Comparison of ENCODE assay signal across 39 cellular contexts in the genomic region with DNA sequence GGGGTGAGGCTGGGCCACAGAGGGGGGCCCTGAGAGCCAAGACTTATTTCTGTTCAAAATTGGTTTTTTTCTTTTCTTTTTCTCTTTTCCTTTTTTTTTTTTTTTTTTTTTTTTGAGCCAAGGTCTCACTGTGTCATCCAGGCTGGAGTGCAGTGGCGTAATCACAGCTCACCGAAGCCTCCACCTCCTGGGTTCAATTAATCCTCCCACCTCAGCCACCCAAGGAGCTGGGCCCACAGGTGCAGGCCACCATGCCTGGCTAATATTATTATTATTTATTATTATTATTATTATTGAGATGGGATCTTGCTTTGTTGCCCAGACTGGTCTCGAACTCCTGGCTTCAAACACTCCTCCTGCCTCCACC. TPM values are rescaled to one million over a fixed set of nuclear protein-coding genes. Genes with fewer than 3 reads are reported as not detected.
"Had no signal": no experiment of that assay in that cellular context is flagged by ENCODE, and none has a peak within 500 bp of the region (broad histone marks: within the 10 kb centered on the region; RNA-seq: fewer than 3 reads in every experiment).

No MANE protein-coding gene starts in this region.

- H3K36me3 ChIP-seq: ascending aorta, cardiac muscle cell had no signal

- H3K4me1 ChIP-seq: ascending aorta had no signal

- H3K4me1 Mint-ChIP-seq: activated B cell treated with CpG ODN at 0.5 μM for 24 hours; activated CD4-positive, alpha-beta T cell treated with anti-CD3 and anti-CD28 coated beads, Interleukin-2, amount 10 ng/mL, durations not matched to agents 24 days and 14 days; activated naive CD8-positive, alpha-beta T cell treated with anti-CD3 and anti-CD28 coated beads for 36 hours; activated T-helper 17 cell treated with anti-CD3 and anti-CD28 coated beads, Interleukin-2, amount 50 U/mL, for 72 hours; central memory CD8-positive, alpha-beta T cell had no signal

- H3K36me3 Mint-ChIP-seq: activated CD4-positive, alpha-beta memory T cell treated with anti-CD3 and anti-CD28 coated beads for 36 hours; activated naive CD4-positive, alpha-beta T cell treated with anti-CD3 and anti-CD28 coated beads, Interleukin-2, amount 50 U/mL, for 72 hours; activated naive CD8-positive, alpha-beta T cell treated with anti-CD3 and anti-CD28 coated beads for 36 hours; brain had no signal

- H3K27ac ChIP-seq: ascending aorta, cardiac muscle cell, VCaP had no signal

- H3K4me3 Mint-ChIP-seq: activated B cell treated with CpG ODN at 0.5 μM for 24 hours; activated CD4-positive, alpha-beta memory T cell treated with anti-CD3 and anti-CD28 coated beads for 36 hours; activated CD4-positive, alpha-beta T cell treated with anti-CD3 and anti-CD28 coated beads, Interleukin-2, amount 10 ng/mL, durations not matched to agents 24 days and 14 days; activated CD8-positive, alpha-beta T cell treated with anti-CD3 and anti-CD28 coated beads for 36 hours; activated naive CD4-positive, alpha-beta T cell treated with anti-CD3 and anti-CD28 coated beads for 36 hours; activated naive CD8-positive, alpha-beta T cell treated with anti-CD3 and anti-CD28 coated beads for 36 hours; activated T-cell treated with anti-CD3 and anti-CD28 coated beads, Interleukin-2, amount 50 U/mL, for 4 hours; activated T-cell treated with anti-CD3 and anti-CD28 coated beads, Interleukin-2, amount 50 U/mL, for 72 hours; activated T-helper 1 cell treated with anti-CD3 and anti-CD28 coated beads, Interleukin-12 subunit alpha, Interleukin-12 subunit beta, Interleukin-2, Interleukin-4 antibody, amounts not matched to agents 30 ng/mL and 10 ng/mL and 1 ng/mL, durations not matched to agents 14 hours and 24 hours and 36 hours; activated T-helper 17 cell treated with anti-CD3 and anti-CD28 coated beads, Interleukin-2, amount 50 U/mL, for 72 hours; brain; central memory CD8-positive, alpha-beta T cell; T-helper 1 cell treated with Interleukin-12 subunit alpha and Interleukin-12 subunit beta and Interleukin-4 antibody, amounts not matched to agents 30 μg/mL and 1 μg/mL, for 36 hours; T-helper 2 cell treated with Interferon-gamma antibody and Interleukin-4, amounts not matched to agents 5 μg/mL and 100 μg/mL, for 36 hours had no signal

- ATAC-seq: activated CD8-positive, alpha-beta T cell treated with anti-CD3 and anti-CD28 coated beads for 36 hours; activated naive CD4-positive, alpha-beta T cell treated with anti-CD3 and anti-CD28 coated beads, Interleukin-2, amount 50 U/mL, for 72 hours; activated T-cell treated with anti-CD3 and anti-CD28 coated beads, Interleukin-2, amount 50 U/mL, for 4 hours; activated T-cell treated with anti-CD3 and anti-CD28 coated beads, Interleukin-2, amount 50 U/mL, for 72 hours; activated T-helper 17 cell treated with anti-CD3 and anti-CD28 coated beads, Interleukin-2, amount 50 U/mL, for 72 hours had no signal

- FAIRE-seq: bronchial epithelial cell, TTC549 had no signal

- H3K27me3 Mint-ChIP-seq: activated CD4-positive, alpha-beta T cell treated with anti-CD3 and anti-CD28 coated beads, Interleukin-2, amount 10 ng/mL, durations not matched to agents 24 days and 14 days; activated CD8-positive, alpha-beta T cell treated with anti-CD3 and anti-CD28 coated beads for 36 hours; activated naive CD8-positive, alpha-beta T cell treated with anti-CD3 and anti-CD28 coated beads for 36 hours; activated T-helper 17 cell treated with anti-CD3 and anti-CD28 coated beads, Interleukin-2, amount 50 U/mL, for 72 hours had no signal

- H3K4me3 ChIP-seq: ascending aorta, cardiac muscle cell had no signal

- DNase-seq: activated B cell treated with CpG ODN at 0.5 μM for 24 hours; activated CD4-positive, alpha-beta memory T cell treated with anti-CD3 and anti-CD28 coated beads for 36 hours; activated CD4-positive, alpha-beta T cell treated with anti-CD3 and anti-CD28 coated beads for 4 hours; activated CD4-positive, alpha-beta T cell treated with anti-CD3 and anti-CD28 coated beads, Interleukin-2, amount 10 ng/mL, durations not matched to agents 24 days and 14 days; activated CD4-positive, alpha-beta T cell treated with anti-CD3 and anti-CD28 coated beads, Interleukin-2, amount 50 U/mL, for 1 hour; activated CD4-positive, alpha-beta T cell treated with anti-CD3 and anti-CD28 coated beads, Interleukin-2, amount 50 U/mL, for 4 hours; activated CD4-positive, CD25-positive, alpha-beta regulatory T cell treated with anti-CD3 and anti-CD28 coated beads, Interleukin-2, amount 50 U/mL, for 72 hours; activated CD8-positive, alpha-beta memory T cell treated with anti-CD3 and anti-CD28 coated beads, Interleukin-2, amount 50 U/mL, for 4 hours; activated CD8-positive, alpha-beta T cell treated with anti-CD3 and anti-CD28 coated beads for 36 hours; activated effector memory CD4-positive, alpha-beta T cell treated with anti-CD3 and anti-CD28 coated beads, Interleukin-2, amount 50 U/mL, for 16 hours; activated gamma-delta T cell treated with Interleukin-2 at 50 U/mL for 16 hours; activated naive CD4-positive, alpha-beta T cell; activated naive CD4-positive, alpha-beta T cell treated with anti-CD3 and anti-CD28 coated beads for 36 hours; activated naive CD4-positive, alpha-beta T cell treated with anti-CD3 and anti-CD28 coated beads, Interleukin-2, amount 50 U/mL, for 16 hours; activated naive CD8-positive, alpha-beta T cell treated with anti-CD3 and anti-CD28 coated beads for 36 hours; activated T-cell treated with anti-CD3 and anti-CD28 coated beads for 4 hours; activated T-cell treated with anti-CD3 and anti-CD28 coated beads, Interleukin-2, amount 50 U/mL, for 1 hour; activated T-cell treated with anti-CD3 and anti-CD28 coated beads, Interleukin-2, amount 50 U/mL, for 4 hours; activated T-cell treated with anti-CD3 and anti-CD28 coated beads, Interleukin-2, amount 50 U/mL, for 72 hours; amygdala; anterior cingulate cortex; caudate nucleus; SW 1271; T-helper 1 cell; T-helper 2 cell; T-helper 9 cell had no signal

- H3K27me3 ChIP-seq: ascending aorta, cardiac muscle cell had no signal

- H3K9me3 ChIP-seq: ascending aorta had no signal

- H3K9me3 Mint-ChIP-seq: activated B cell treated with CpG ODN at 0.5 μM for 24 hours; activated CD4-positive, alpha-beta memory T cell treated with anti-CD3 and anti-CD28 coated beads for 36 hours; activated CD4-positive, alpha-beta T cell treated with anti-CD3 and anti-CD28 coated beads, Interleukin-2, amount 10 ng/mL, durations not matched to agents 24 days and 14 days; activated CD8-positive, alpha-beta T cell treated with anti-CD3 and anti-CD28 coated beads for 36 hours; activated naive CD4-positive, alpha-beta T cell treated with anti-CD3 and anti-CD28 coated beads for 36 hours; activated naive CD4-positive, alpha-beta T cell treated with anti-CD3 and anti-CD28 coated beads, Interleukin-2, amount 50 U/mL, for 72 hours; activated naive CD8-positive, alpha-beta T cell treated with anti-CD3 and anti-CD28 coated beads for 36 hours; activated T-cell treated with anti-CD3 and anti-CD28 coated beads, Interleukin-2, amount 50 U/mL, for 4 hours; activated T-cell treated with anti-CD3 and anti-CD28 coated beads, Interleukin-2, amount 50 U/mL, for 72 hours; activated T-helper 1 cell treated with anti-CD3 and anti-CD28 coated beads, Interleukin-12 subunit alpha, Interleukin-12 subunit beta, Interleukin-2, Interleukin-4 antibody, amounts not matched to agents 30 ng/mL and 10 ng/mL and 1 ng/mL, durations not matched to agents 14 hours and 24 hours and 36 hours; activated T-helper 17 cell treated with anti-CD3 and anti-CD28 coated beads, Interleukin-2, amount 50 U/mL, for 72 hours; central memory CD8-positive, alpha-beta T cell; T-helper 1 cell treated with Interleukin-12 subunit alpha and Interleukin-12 subunit beta and Interleukin-4 antibody, amounts not matched to agents 30 μg/mL and 1 μg/mL, for 36 hours; T-helper 2 cell treated with Interferon-gamma antibody and Interleukin-4, amounts not matched to agents 5 μg/mL and 100 μg/mL, for 36 hours had no signal

- H3K27ac Mint-ChIP-seq: activated B cell treated with CpG ODN at 0.5 μM for 24 hours; activated CD4-positive, alpha-beta memory T cell treated with anti-CD3 and anti-CD28 coated beads for 36 hours; activated CD4-positive, alpha-beta T cell treated with anti-CD3 and anti-CD28 coated beads, Interleukin-2, amount 10 ng/mL, durations not matched to agents 24 days and 14 days; activated CD8-positive, alpha-beta T cell treated with anti-CD3 and anti-CD28 coated beads for 36 hours; activated naive CD4-positive, alpha-beta T cell treated with anti-CD3 and anti-CD28 coated beads for 36 hours; activated naive CD4-positive, alpha-beta T cell treated with anti-CD3 and anti-CD28 coated beads, Interleukin-2, amount 50 U/mL, for 72 hours; activated naive CD8-positive, alpha-beta T cell treated with anti-CD3 and anti-CD28 coated beads for 36 hours; activated T-cell treated with anti-CD3 and anti-CD28 coated beads, Interleukin-2, amount 50 U/mL, for 72 hours; activated T-helper 1 cell treated with anti-CD3 and anti-CD28 coated beads, Interleukin-12 subunit alpha, Interleukin-12 subunit beta, Interleukin-2, Interleukin-4 antibody, amounts not matched to agents 30 ng/mL and 10 ng/mL and 1 ng/mL, durations not matched to agents 14 hours and 24 hours and 36 hours; activated T-helper 17 cell treated with anti-CD3 and anti-CD28 coated beads, Interleukin-2, amount 50 U/mL, for 72 hours; T-helper 1 cell treated with Interleukin-12 subunit alpha and Interleukin-12 subunit beta and Interleukin-4 antibody, amounts not matched to agents 30 μg/mL and 1 μg/mL, for 36 hours; T-helper 2 cell treated with Interferon-gamma antibody and Interleukin-4, amounts not matched to agents 5 μg/mL and 100 μg/mL, for 36 hours had no signal

RNA-seq across cellular contexts. Expression of a gene that starts 17.5 kb away (rescaled TPM):
- total RNA-seq: bronchial epithelial cell had no signal

RNA-seq across cellular contexts. Expression of a gene that starts 39.4 kb away (rescaled TPM):
- total RNA-seq: activated B cell treated with CpG ODN at 0.5 μM for 24 hours; activated CD4-positive, alpha-beta memory T cell treated with anti-CD3 and anti-CD28 coated beads for 36 hours; activated CD4-positive, alpha-beta T cell treated with anti-CD3 and anti-CD28 coated beads, Interleukin-2, amount 10 ng/mL, durations not matched to agents 24 days and 14 days; activated CD8-positive, alpha-beta memory T cell treated with anti-CD3 and anti-CD28 coated beads for 36 hours; activated CD8-positive, alpha-beta T cell treated with anti-CD3 and anti-CD28 coated beads for 36 hours; activated naive CD4-positive, alpha-beta T cell treated with anti-CD3 and anti-CD28 coated beads for 36 hours; activated naive CD4-positive, alpha-beta T cell treated with anti-CD3 and anti-CD28 coated beads, Interleukin-2, amount 50 U/mL, for 72 hours; activated naive CD8-positive, alpha-beta T cell treated with anti-CD3 and anti-CD28 coated beads for 36 hours; activated T-cell treated with anti-CD3 and anti-CD28 coated beads, Interleukin-2, amount 50 U/mL, for 4 hours; activated T-cell treated with anti-CD3 and anti-CD28 coated beads, Interleukin-2, amount 50 U/mL, for 72 hours; activated T-helper 1 cell treated with anti-CD3 and anti-CD28 coated beads, Interleukin-12 subunit alpha, Interleukin-12 subunit beta, Interleukin-2, Interleukin-4 antibody, amounts not matched to agents 30 ng/mL and 10 ng/mL and 1 ng/mL, durations not matched to agents 14 hours and 24 hours and 36 hours; activated T-helper 17 cell treated with anti-CD3 and anti-CD28 coated beads, Interleukin-2, amount 50 U/mL, for 72 hours; ascending aorta; bronchial epithelial cell had no signal
- polyA plus RNA-seq: cardiac muscle cell had no signal
